1 cellular context compared by ENCODE assay signal in genomic region chr9:16138961-16139441, GRCh38.
TF ChIP-seq lines count a peak whose summit lies in the region.

No MANE protein-coding gene starts in this region.

TF ChIP-seq in GM23338, 12 proteins besides CTCF, POLR2A, EP300 and RAD21 (continued from another document):
- TF ChIP-seq REST (IDR thresholded peaks at IDR 0.05; ENCODE audit: unreplicated experiment), result no peak
